In genomic region chr6:26554669-26555504, GRCh38 we compare ENCODE assay signal across 9 cellular contexts. TPM values are rescaled to one million over a fixed set of nuclear protein-coding genes. Genes with fewer than 3 reads are reported as not detected.
DNase-seq lines count a peak whose midpoint lies in the region; ATAC-seq and TF ChIP-seq lines count a peak whose summit lies in the region.
"Had no signal": no experiment of that assay in that cellular context is flagged by ENCODE, and none has a peak within 500 bp of the region (broad histone marks: within the 10 kb centered on the region; RNA-seq: fewer than 3 reads in every experiment).

No MANE protein-coding gene starts in this region.

- DNase-seq in T-helper 22 cell (ENCODE audit: low read depth), result peak; percentile 32
- peak; percentile 54 for DNase-seq in islet precursor cell
- peak; percentile 72 for DNase-seq in stimulated activated CD4-positive, alpha-beta T cell treated with anti-CD3 and anti-CD28 coated beads, Interleukin-1b, Interleukin-23, amount 100 ng/mL, for 48 hours

- ATAC-seq in GM18502 (IDR thresholded peaks at IDR 0.05; ENCODE audit: poor library complexity, unreplicated experiment) (peak; percentile 34), HG03469 (IDR thresholded peaks at IDR 0.05; ENCODE audit: unreplicated experiment) (no peak), GM19455 (IDR thresholded peaks at IDR 0.05; ENCODE audit: unreplicated experiment) (no peak)

- H3K9me3 Mint-ChIP-seq in brain, result peaks cover 0 to 10% (median 0%) of the 10 kb centered on the region in 5 experiments

- TF ChIP-seq CTCF in brain (conservative IDR thresholded peaks at IDR 0.05), result no peak

- no peaks in the 10 kb centered on the region for H3K36me3 ChIP-seq in KOPT-K1 (ENCODE audit: insufficient read depth, low read length)

- peaks cover 41% of the 10 kb centered on the region for H3K4me1 Mint-ChIP-seq in brain

- peak overlapping the region; percentile 30 for H3K27ac ChIP-seq in KOPT-K1 (ENCODE audit: low read depth, low read length, poor library complexity, severe bottlenecking)

- H3K36me3 Mint-ChIP-seq in brain, result no peaks in the 10 kb centered on the region

- H3K4me3 Mint-ChIP-seq in brain, result peak overlapping the region in 1 of 5 experiments; percentile 91

- no peaks in the 10 kb centered on the region for H3K9me3 ChIP-seq in KOPT-K1 (ENCODE audit: insufficient read depth, low read length, poor library complexity, severe bottlenecking)

- peak overlapping the region in 3 of 5 experiments; percentile 5 to 67 (median 26) for H3K27ac Mint-ChIP-seq in brain

- H3K27me3 Mint-ChIP-seq in brain, result no peaks in the 10 kb centered on the region

RNA-seq across cellular contexts. Expression of gene HMGN4, which starts 16.7 kb away (rescaled TPM):
- polyA plus RNA-seq in brain (ENCODE audit: insufficient read depth, low read depth, low replicate concordance), result 70.0 TPM

RNA-seq across cellular contexts. Expression of gene ABT1, which starts 41.9 kb away (rescaled TPM):
- 16.0 TPM for polyA plus RNA-seq in brain (ENCODE audit: insufficient read depth, low read depth, low replicate concordance)

RNA-seq across cellular contexts. Expression of gene BTN1A1, which starts 54.8 kb away (rescaled TPM):
- polyA plus RNA-seq in brain (ENCODE audit: insufficient read depth, low read depth, low replicate concordance), result 0.36 TPM
- polyA plus RNA-seq: esophagus had no signal
